14 cellular contexts compared by ENCODE assay signal in genomic region chr9:86598411-86599239, GRCh38.
DNase-seq lines count a peak whose midpoint lies in the region; ATAC-seq and TF ChIP-seq lines count a peak whose summit lies in the region.
"Had no signal": no experiment of that assay in that cellular context is flagged by ENCODE, and none has a peak within 500 bp of the region (broad histone marks: within the 10 kb centered on the region; RNA-seq: fewer than 3 reads in every experiment).

No MANE protein-coding gene starts in this region.

- H3K27me3 ChIP-seq in osteoblast (ENCODE audit: insufficient read depth, low read length) = peaks cover 11% of the 10 kb centered on the region
- H3K27me3 ChIP-seq: ascending aorta, vagina had no signal

- peak; percentile 27 for DNase-seq in GM03348 (ENCODE audit: low spot score)
- DNase-seq in ecto neural progenitor cell (ENCODE audit: low spot score) = peak; percentile 56
- DNase-seq in left cardiac atrium = no peak
- DNase-seq in osteoblast (ENCODE audit: insufficient read length, low spot score, missing footprints) = no peak
- DNase-seq in foreskin fibroblast = no peak
- no peak for DNase-seq in NCI-H526 (lab: John Stamatoyannopoulos, UW)
- no peak for DNase-seq in CD1c-positive myeloid dendritic cell (ENCODE audit: extremely low spot score)
- no peak for DNase-seq in occipital lobe (lab: John Stamatoyannopoulos, UW)
- DNase-seq: activated CD4-positive, alpha-beta T cell treated with anti-CD3 and anti-CD28 coated beads, Interleukin-2, amount 50 U/mL, for 1 hour; naive thymus-derived CD8-positive, alpha-beta T cell; NCI-H226; T-helper 1 cell had no signal

- no peaks in the 10 kb centered on the region for H3K9me3 ChIP-seq in osteoblast (ENCODE audit: low read depth, low read length)
- H3K9me3 ChIP-seq: ascending aorta, vagina had no signal

- intact Hi-C loops in left cardiac atrium (cut with DNase I) = no loop called here

- H3K36me3 ChIP-seq in osteoblast (ENCODE audit: insufficient read depth, low read length) = no peaks in the 10 kb centered on the region
- H3K36me3 ChIP-seq: ascending aorta, vagina had no signal

- no peak overlapping the region for H3K27ac ChIP-seq in osteoblast (ENCODE audit: low read depth, low read length)
- H3K27ac ChIP-seq: ascending aorta, vagina had no signal

- H3K79me2 ChIP-seq in osteoblast (ENCODE audit: insufficient read depth, low read length) = no peaks in the 10 kb centered on the region

- peak; percentile 56 to 67 for ATAC-seq in left cardiac atrium
- ATAC-seq: naive thymus-derived CD8-positive, alpha-beta T cell had no signal

- H3K4me2 ChIP-seq in osteoblast (ENCODE audit: insufficient read depth, low read length) = peak overlapping the region; percentile 9

- H2AFZ ChIP-seq in osteoblast (ENCODE audit: low read length) = no peak overlapping the region

- H3K4me3 ChIP-seq in osteoblast (ENCODE audit: insufficient read depth, low read length) = no peak overlapping the region
- H3K4me3 ChIP-seq in foreskin fibroblast (ENCODE audit: low read depth in 1 of 2, low read length in 2 of 2) = no peak overlapping the region
- H3K4me3 ChIP-seq: ascending aorta, vagina had no signal

- H4K20me1 ChIP-seq in osteoblast (ENCODE audit: insufficient read depth, low read length) = no peaks in the 10 kb centered on the region

- peaks cover 11% of the 10 kb centered on the region for H3K4me1 ChIP-seq in osteoblast (ENCODE audit: insufficient read depth, low read length)
- H3K4me1 ChIP-seq: ascending aorta had no signal

- no peak for TF ChIP-seq CTCF in osteoblast (IDR thresholded peaks at IDR 0.05; ENCODE audit: extremely low read depth, low read depth, low read length)
- no peak for TF ChIP-seq CTCF in foreskin fibroblast (IDR thresholded peaks at IDR 0.05; ENCODE audit: low read depth, low read length)

Comparison
In these comparisons a context has a peak if more than half of its experiments do, and no peak if none do; other contexts are left out.
1. DNase-seq: peak in GM03348 (single experiment) and ecto neural progenitor cell (single experiment); none in left cardiac atrium (single experiment), osteoblast (single experiment), foreskin fibroblast (0 of 2), NCI-H526 (0 of 2), CD1c-positive myeloid dendritic cell (single experiment) and occipital lobe (single experiment).